ENCODE assay signal across 26 cellular contexts in the genomic region with DNA sequence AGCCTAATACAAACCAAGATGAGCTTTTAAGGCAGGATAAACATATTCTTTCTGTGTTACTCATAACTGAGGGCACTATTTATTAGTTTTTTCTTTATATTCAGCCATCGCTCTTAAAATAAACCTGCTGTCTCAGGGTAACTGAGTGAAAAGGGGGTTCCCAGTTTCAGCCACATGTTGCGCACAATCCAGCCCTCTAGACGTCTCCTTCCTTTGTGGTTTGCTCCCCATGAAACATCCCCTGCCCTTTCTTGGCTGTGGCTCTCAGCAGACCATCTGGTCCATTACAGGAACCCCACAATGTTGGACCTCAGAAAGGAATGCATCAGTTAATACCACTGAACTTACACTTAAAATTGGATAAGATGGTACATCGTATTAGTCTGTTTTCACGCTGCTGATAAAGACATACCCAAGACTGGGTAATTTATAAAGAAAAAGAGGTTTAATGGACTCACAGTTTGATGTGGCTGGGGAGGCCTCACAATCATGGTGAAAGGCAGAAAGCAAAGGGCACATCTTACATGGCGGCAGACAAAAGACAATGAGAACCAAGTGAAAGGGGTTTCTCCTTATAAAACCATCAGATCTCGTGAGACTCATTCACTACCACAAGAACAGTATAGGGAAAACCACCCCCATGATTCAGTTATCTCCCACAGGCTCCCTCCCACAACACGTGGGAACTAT. TPM values are rescaled to one million over a fixed set of nuclear protein-coding genes. Genes with fewer than 3 reads are reported as not detected.
DNase-seq lines count a peak whose midpoint lies in the region; ATAC-seq and TF ChIP-seq lines count a peak whose summit lies in the region.
"Had no signal": no experiment of that assay in that cellular context is flagged by ENCODE, and none has a peak within 500 bp of the region (broad histone marks: within the 10 kb centered on the region; RNA-seq: fewer than 3 reads in every experiment).

No MANE protein-coding gene starts in this region.

- peaks cover 9% of the 10 kb centered on the region for H3K9me3 Mint-ChIP-seq in natural killer cell treated with Interleukin-12 subunit alpha and Interleukin-12 subunit beta and Interleukin-15 and Interleukin-18, amount 100 ng/mL, for 72 hours
- H3K9me3 Mint-ChIP-seq in natural killer cell = peaks cover 2 to 11% of the 10 kb centered on the region in 2 donors

- intact Hi-C loops in natural killer cell (cut with micrococcal nuclease) = no loop called here
- intact Hi-C loops in colonic mucosa (cut with DNase I) = no loop called here

- no peak for ATAC-seq in natural killer cell treated with Interleukin-12 subunit alpha and Interleukin-12 subunit beta and Interleukin-15 and Interleukin-18, amount 100 ng/mL, for 72 hours
- ATAC-seq in natural killer cell (no peak), HG03565 (IDR thresholded peaks at IDR 0.05; ENCODE audit: unreplicated experiment) (peak; percentile 37)
- ATAC-seq: A549, HCT116, left cardiac atrium had no signal

- no peak overlapping the region for H3K27ac ChIP-seq in colonic mucosa
- H3K27ac ChIP-seq: A549, BLaER1, parathyroid adenoma, PC-9, SJSA1, thoracic aorta had no signal

- peak overlapping the region; percentile 5 to 8 for H3K27ac Mint-ChIP-seq in natural killer cell treated with Interleukin-12 subunit alpha and Interleukin-12 subunit beta and Interleukin-15 and Interleukin-18, amount 100 ng/mL, for 72 hours
- no peak overlapping the region for H3K27ac Mint-ChIP-seq in natural killer cell
- H3K27ac Mint-ChIP-seq: mesothelial cell of epicardium, nephron progenitor cell had no signal

- peaks cover 33% of the 10 kb centered on the region for H3K36me3 Mint-ChIP-seq in natural killer cell treated with Interleukin-12 subunit alpha and Interleukin-12 subunit beta and Interleukin-15 and Interleukin-18, amount 100 ng/mL, for 72 hours
- H3K36me3 Mint-ChIP-seq in natural killer cell = peaks cover 32% of the 10 kb centered on the region
- H3K36me3 Mint-ChIP-seq: mesothelial cell of epicardium had no signal

- H3K36me3 ChIP-seq in colonic mucosa = no peaks in the 10 kb centered on the region
- H3K36me3 ChIP-seq: BLaER1, SJSA1, thoracic aorta had no signal

- TF ChIP-seq CTCF in natural killer cell (IDR thresholded peaks at IDR 0.05) (no peak), colonic mucosa (IDR thresholded peaks at IDR 0.05) (no peak)

- no peak for DNase-seq in natural killer cell treated with Interleukin-12 subunit alpha and Interleukin-12 subunit beta and Interleukin-15 and Interleukin-18, amount 100 ng/mL, for 72 hours (ENCODE audit: low spot score)
- DNase-seq in natural killer cell (no peak), colonic mucosa (peak; percentile 18), HT-29 (ENCODE audit: low spot score) (no peak), dedifferentiated amniotic fluid mesenchymal stem cell (ENCODE audit: extremely low spot score) (no peak), SIG-M5 treated with dmso at 0.1 percent for 504 hours (lab: John Stamatoyannopoulos, UW; ENCODE audit: unreplicated experiment) (no peak)
- DNase-seq in central memory CD4-positive, alpha-beta T cell = no peak
- DNase-seq: activated CD4-positive, alpha-beta T cell treated with anti-CD3 and anti-CD28 coated beads, Interleukin-2, amount 50 U/mL, for 4 hours; activated naive CD4-positive, alpha-beta T cell; Calu3; effector memory CD4-positive, alpha-beta T cell; left cardiac atrium; NCI-H1048; NCI-H2029; nephron progenitor cell; PC-9 had no signal

- no peaks in the 10 kb centered on the region for H3K9me3 ChIP-seq in colonic mucosa
- H3K9me3 ChIP-seq: SJSA1 had no signal

- H3K4me1 ChIP-seq in colonic mucosa = no peaks in the 10 kb centered on the region
- H3K4me1 ChIP-seq: A549, BLaER1, parathyroid adenoma, SJSA1 had no signal

- no peaks in the 10 kb centered on the region for H3K27me3 ChIP-seq in colonic mucosa
- H3K27me3 ChIP-seq: BLaER1 had no signal

- no peak overlapping the region for H3K9ac ChIP-seq in colonic mucosa (ENCODE audit: low read depth in 2 of 2, low read length in 2 of 2)
- H3K9ac ChIP-seq: BLaER1, parathyroid adenoma had no signal

- H3K4me3 Mint-ChIP-seq in natural killer cell treated with Interleukin-12 subunit alpha and Interleukin-12 subunit beta and Interleukin-15 and Interleukin-18, amount 100 ng/mL, for 72 hours = peak overlapping the region; percentile 13
- no peak overlapping the region for H3K4me3 Mint-ChIP-seq in natural killer cell
- H3K4me3 Mint-ChIP-seq: central memory CD8-positive, alpha-beta T cell; mesothelial cell of epicardium; nephron progenitor cell had no signal

- no peaks in the 10 kb centered on the region for H3K27me3 Mint-ChIP-seq in natural killer cell treated with Interleukin-12 subunit alpha and Interleukin-12 subunit beta and Interleukin-15 and Interleukin-18, amount 100 ng/mL, for 72 hours
- H3K27me3 Mint-ChIP-seq in natural killer cell (ENCODE audit: low read depth in 2 of 2) = no peaks in the 10 kb centered on the region
- H3K27me3 Mint-ChIP-seq: central memory CD8-positive, alpha-beta T cell had no signal

- H3K4me3 ChIP-seq in colonic mucosa = no peak overlapping the region
- H3K4me3 ChIP-seq: A549, BLaER1, PC-9, SJSA1, thoracic aorta had no signal

- H3K4me1 Mint-ChIP-seq in natural killer cell treated with Interleukin-12 subunit alpha and Interleukin-12 subunit beta and Interleukin-15 and Interleukin-18, amount 100 ng/mL, for 72 hours (ENCODE audit: low read depth in 2 of 2) = peaks cover 33 to 43% of the 10 kb centered on the region in 2 donors
- peaks cover 24 to 33% of the 10 kb centered on the region in 2 donors for H3K4me1 Mint-ChIP-seq in natural killer cell
- H3K4me1 Mint-ChIP-seq: mesothelial cell of epicardium, nephron progenitor cell had no signal

RNA-seq across cellular contexts. Expression of gene IL21R, which starts 12.6 kb away (rescaled TPM):
- total RNA-seq in natural killer cell treated with Interleukin-12 subunit alpha and Interleukin-12 subunit beta and Interleukin-15 and Interleukin-18, amount 100 ng/mL, for 72 hours = 10 to 100 TPM; 58.3 to 64.4 TPM
- total RNA-seq in natural killer cell (10 to 100 TPM; 24.3 to 45.7 (median 26.5) TPM), colonic mucosa (under 1 TPM; 0.56 to 0.91 TPM)
- not detected in 2 replicates for total RNA-seq in HT-29 (2014; rRNA removed; shearing (Covaris generic))
- total RNA-seq: Calu3, Daoy had no signal

Comparison
In these comparisons a context has a peak if more than half of its experiments do, and no peak if none do; other contexts are left out.
1. H3K27ac Mint-ChIP-seq: peak in natural killer cell treated with Interleukin-12 subunit alpha and Interleukin-12 subunit beta and Interleukin-15 and Interleukin-18, amount 100 ng/mL, for 72 hours (2 of 2); none in natural killer cell (0 of 2).
2. RNA of gene IL21R, which starts 12.6 kb away (total RNA-seq): 58.3 to 64.4 TPM in natural killer cell treated with Interleukin-12 subunit alpha and Interleukin-12 subunit beta and Interleukin-15 and Interleukin-18, amount 100 ng/mL, for 72 hours and 24.3 to 45.7 TPM in natural killer cell; 0.56 to 0.91 TPM in colonic mucosa and not detected in HT-29; every median in the first group is over 10 times any median in the second.